15 cellular contexts compared by ENCODE assay signal in genomic region chr12:23684121-23684520, GRCh38.
"Had no signal": no experiment of that assay in that cellular context is flagged by ENCODE, and none has a peak within 500 bp of the region (broad histone marks: within the 10 kb centered on the region; RNA-seq: fewer than 3 reads in every experiment).

No MANE protein-coding gene starts in this region.

- H3K36me3 Mint-ChIP-seq: activated naive CD8-positive, alpha-beta T cell; natural killer cell had no signal

- H3K27ac ChIP-seq: breast epithelium, foreskin keratinocyte, neutrophil, thyroid gland had no signal

- H3K4me3 Mint-ChIP-seq: activated CD4-positive, alpha-beta T cell treated with anti-CD3 and anti-CD28 coated beads, Interleukin-2, amount 10 ng/mL, durations not matched to agents 7 days and 5 days; activated naive CD8-positive, alpha-beta T cell; natural killer cell; stimulated activated memory B cell treated with anti-CD40 and anti-IgM and Interleukin-4, amounts not matched to agents 10 μg/mL and 1 μg/mL and 100 μg/mL, for 72 hours had no signal

- ATAC-seq: foreskin keratinocyte; natural killer cell; stimulated activated memory B cell treated with anti-CD40 and anti-IgM and Interleukin-4, amounts not matched to agents 10 μg/mL and 1 μg/mL and 100 μg/mL, for 72 hours had no signal

- DNase-seq: activated CD4-positive, alpha-beta T cell treated with anti-CD3 and anti-CD28 coated beads, Interleukin-2, amount 10 ng/mL, durations not matched to agents 7 days and 5 days; activated CD8-positive, alpha-beta memory T cell treated with anti-CD3 and anti-CD28 coated beads, Interleukin-2, amount 50 U/mL, for 48 hours; activated gamma-delta T cell treated with Interleukin-2 at 50 U/mL for 16 hours; amygdala; cerebellar nuclear complex; effector CD8-positive, alpha-beta T cell; foreskin keratinocyte; mesendoderm; natural killer cell; retina; thyroid gland had no signal

- H3K9me3 ChIP-seq: neutrophil, thyroid gland had no signal

- H3K36me3 ChIP-seq: breast epithelium, neutrophil, thyroid gland had no signal

- H3K27me3 ChIP-seq: breast epithelium, foreskin keratinocyte, neutrophil, thyroid gland had no signal

- H3K4me1 Mint-ChIP-seq: activated CD4-positive, alpha-beta T cell treated with anti-CD3 and anti-CD28 coated beads, Interleukin-2, amount 10 ng/mL, durations not matched to agents 7 days and 5 days; natural killer cell had no signal

- H3K27me3 Mint-ChIP-seq: activated CD4-positive, alpha-beta T cell treated with anti-CD3 and anti-CD28 coated beads, Interleukin-2, amount 10 ng/mL, durations not matched to agents 7 days and 5 days; activated naive CD8-positive, alpha-beta T cell; stimulated activated memory B cell treated with anti-CD40 and anti-IgM and Interleukin-4, amounts not matched to agents 10 μg/mL and 1 μg/mL and 100 μg/mL, for 72 hours had no signal

- H3K4me3 ChIP-seq: breast epithelium, thyroid gland had no signal

- H3K4me1 ChIP-seq: breast epithelium, foreskin keratinocyte, thyroid gland had no signal

- H3K27ac Mint-ChIP-seq: activated CD4-positive, alpha-beta T cell treated with anti-CD3 and anti-CD28 coated beads, Interleukin-2, amount 10 ng/mL, durations not matched to agents 7 days and 5 days; activated naive CD8-positive, alpha-beta T cell; natural killer cell; stimulated activated memory B cell treated with anti-CD40 and anti-IgM and Interleukin-4, amounts not matched to agents 10 μg/mL and 1 μg/mL and 100 μg/mL, for 72 hours had no signal
